Comparison of ENCODE assay signal across 15 cellular contexts in the genomic region with DNA sequence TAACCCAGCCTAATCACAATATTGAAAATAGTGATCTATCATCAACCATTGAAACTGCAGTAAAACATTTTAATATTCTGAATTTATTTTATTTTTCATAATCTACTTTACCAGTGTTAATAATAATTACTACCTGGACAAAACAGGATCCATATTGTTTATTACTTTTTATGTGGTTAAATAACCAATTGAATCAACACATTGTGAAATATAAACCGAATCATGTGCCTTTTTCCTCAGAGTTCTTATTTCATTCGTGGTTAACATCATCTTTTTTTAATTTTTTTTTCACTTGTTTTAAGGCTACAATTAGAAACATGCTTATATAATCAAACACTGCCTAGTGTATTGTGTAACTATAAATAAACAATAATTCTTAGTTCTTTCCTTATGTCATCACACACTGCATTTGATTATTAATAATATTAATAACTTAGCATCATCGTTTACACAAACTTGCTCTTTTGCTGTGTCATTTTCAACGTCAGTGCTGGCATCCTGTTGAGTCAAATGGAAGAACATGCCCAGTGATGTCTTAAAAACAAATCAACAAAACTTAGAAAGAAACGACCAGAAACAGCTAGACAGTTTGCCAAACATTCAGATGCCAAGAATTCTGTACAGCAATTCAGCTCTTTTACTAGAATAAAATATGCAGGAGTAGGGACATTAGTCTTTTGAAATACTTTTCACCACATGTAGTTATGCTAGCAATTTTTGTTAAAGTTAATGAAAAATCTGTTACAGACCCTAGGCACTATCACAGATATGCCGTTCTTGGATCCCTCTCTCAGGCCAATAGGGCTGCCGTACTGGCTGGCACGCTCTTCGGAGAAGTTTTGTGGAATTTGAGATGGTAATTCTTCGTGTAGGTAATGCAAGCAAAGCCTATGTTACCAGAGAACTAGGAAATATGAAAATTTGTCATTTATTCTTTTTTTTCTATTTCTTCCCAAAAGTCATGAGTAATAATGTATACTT.
DNase-seq lines count a peak whose midpoint lies in the region; ATAC-seq, FAIRE-seq and TF ChIP-seq lines count a peak whose summit lies in the region.
"Had no signal": no experiment of that assay in that cellular context is flagged by ENCODE, and none has a peak within 500 bp of the region (broad histone marks: within the 10 kb centered on the region; RNA-seq: fewer than 3 reads in every experiment).

No MANE protein-coding gene starts in this region.

- peak overlapping the region; percentile 44 for H3K9ac ChIP-seq in endothelial cell of umbilical vein (replicated peaks; ENCODE audit: extremely low read depth, insufficient read depth, low read length)

- POLR2A ChIA-PET in endothelial cell of umbilical vein (lab: Charles Lee) = no interaction called here

- DNase-seq in AG09319 (ENCODE audit: extremely low read depth, low read depth) (peak; percentile 67), NCI-H226 (peak; percentile 22), endothelial cell of umbilical vein (ENCODE audit: low read depth, low spot score) (peak; percentile 74), myocyte (ENCODE audit: low read depth) (peak; percentile 65), GOT3 (lab: John Stamatoyannopoulos, UW) (no peak), NCI-H524 (lab: John Stamatoyannopoulos, UW) (no peak)
- DNase-seq: activated T-cell treated with anti-CD3 and anti-CD28 coated beads, Interleukin-2, amount 50 U/mL, for 48 hours; anterior cingulate cortex; islet precursor cell; NCI-H146; NCI-H774; SJCRH30 had no signal

- H4K20me1 ChIP-seq in endothelial cell of umbilical vein (replicated peaks; ENCODE audit: control insufficient read depth, extremely low read depth, insufficient read depth, low read length) = no peaks in the 10 kb centered on the region

- peak overlapping the region; percentile 84 for H2AFZ ChIP-seq in endothelial cell of umbilical vein (ENCODE audit: low read depth, low read length)

- no peaks in the 10 kb centered on the region for H3K79me2 ChIP-seq in endothelial cell of umbilical vein (ENCODE audit: control insufficient read depth, insufficient read depth, low read length)

- no peaks in the 10 kb centered on the region for H3K27me3 ChIP-seq in endothelial cell of umbilical vein (ENCODE audit: control insufficient read depth in 2 of 2, insufficient read depth in 2 of 2, low read length in 2 of 2)
- H3K27me3 ChIP-seq: SJCRH30 had no signal

- TF ChIP-seq CTCF in AG09319 (IDR thresholded peaks at IDR 0.05; ENCODE audit: low read depth, low read length) (no peak), endothelial cell of umbilical vein (IDR thresholded peaks at IDR 0.05; ENCODE audit: extremely low read depth in 1 of 2, insufficient read depth in 1 of 2, low read depth in 1 of 2, low read length in 2 of 2) (no peak)

- CTCF ChIA-PET in endothelial cell of umbilical vein (lab: Charles Lee) = no interaction called here

- peaks cover 13% of the 10 kb centered on the region for H3K4me1 ChIP-seq in endothelial cell of umbilical vein (ENCODE audit: control insufficient read depth, extremely low read depth, insufficient read depth, low read length)

- H3K9me3 ChIP-seq in endothelial cell of umbilical vein (replicated peaks; ENCODE audit: control insufficient read depth, insufficient read depth, low read length) = no peaks in the 10 kb centered on the region

- peak overlapping the region; percentile 71 for H3K27ac ChIP-seq in endothelial cell of umbilical vein (ENCODE audit: insufficient read depth, low read depth, low read length)
- H3K27ac ChIP-seq: SJCRH30 had no signal

- FAIRE-seq in endothelial cell of umbilical vein (lab: Jason Lieb, UNC) = no peak

- dilution Hi-C loops in endothelial cell of umbilical vein (cut with MboI; ENCODE audit: extremely low pct_ligation_motif_present, low sequenced_read_pairs) = no loop called here

- H3K4me3 ChIP-seq in endothelial cell of umbilical vein (replicated peaks in 1 of 3; ENCODE audit: insufficient read depth in 1 of 3, low read depth in 1 of 3, low read length in 3 of 3) = no peak overlapping the region
- H3K4me3 ChIP-seq: SJCRH30 had no signal

- no peak overlapping the region for H3K4me2 ChIP-seq in endothelial cell of umbilical vein (ENCODE audit: insufficient read depth, low read length)

- ATAC-seq in HG03565 (IDR thresholded peaks at IDR 0.05; ENCODE audit: unreplicated experiment) = no peak
- no peak for ATAC-seq in HG03469 (IDR thresholded peaks at IDR 0.05; ENCODE audit: unreplicated experiment)
- ATAC-seq: stimulated activated memory B cell treated with anti-CD40 and anti-IgM and Interleukin-4, amounts not matched to agents 10 μg/mL and 1 μg/mL and 100 μg/mL, for 72 hours had no signal

- no peaks in the 10 kb centered on the region for H3K9me1 ChIP-seq in endothelial cell of umbilical vein (replicated peaks; ENCODE audit: control insufficient read depth, extremely low read depth, insufficient read depth, low read length)

- intact Hi-C loops in endothelial cell of umbilical vein (cut with micrococcal nuclease) = loop anchor here (5.0 kb wide), 2 partner anchors 112 to 497 kb away; no protein-coding TSS in a partner anchor

- BruUV-seq in endothelial cell of umbilical vein (replicated peaks; lab: Mats Ljungman, UMichigan) = TSS peak; percentile 86

- no peak for TF ChIP-seq POLR2A in endothelial cell of umbilical vein (IDR thresholded peaks at IDR 0.05; ENCODE audit: low read depth, low read length)

- no peaks in the 10 kb centered on the region for H3K36me3 ChIP-seq in endothelial cell of umbilical vein (ENCODE audit: control insufficient read depth in 2 of 2, extremely low read depth in 1 of 2, insufficient read depth in 2 of 2, low read length in 2 of 2)
- H3K36me3 ChIP-seq: SJCRH30 had no signal

TF ChIP-seq in endothelial cell of umbilical vein, 7 proteins besides CTCF, POLR2A, EP300 and RAD21:
- TF ChIP-seq FOS (IDR thresholded peaks at IDR 0.05; ENCODE audit: borderline replicate concordance, insufficient read depth, low read length) (peak; percentile 14), GATA2 (IDR thresholded peaks at IDR 0.05; ENCODE audit: insufficient read depth, insufficient read length, low read depth, low read length) (no peak), MAX (IDR thresholded peaks at IDR 0.05; ENCODE audit: insufficient read depth, insufficient read length) (no peak), JUN (IDR thresholded peaks at IDR 0.05; ENCODE audit: borderline replicate concordance, insufficient read depth, insufficient read length, low read depth) (peak; percentile 27)

Comparison
In these comparisons a context has a peak if more than half of its experiments do, and no peak if none do; other contexts are left out.
1. DNase-seq: peak in AG09319 (single experiment), NCI-H226 (single experiment), endothelial cell of umbilical vein (single experiment) and myocyte (single experiment); none in GOT3 (single experiment) and NCI-H524 (0 of 2).